ENCODE assay signal across 10 cellular contexts in the genomic region with DNA sequence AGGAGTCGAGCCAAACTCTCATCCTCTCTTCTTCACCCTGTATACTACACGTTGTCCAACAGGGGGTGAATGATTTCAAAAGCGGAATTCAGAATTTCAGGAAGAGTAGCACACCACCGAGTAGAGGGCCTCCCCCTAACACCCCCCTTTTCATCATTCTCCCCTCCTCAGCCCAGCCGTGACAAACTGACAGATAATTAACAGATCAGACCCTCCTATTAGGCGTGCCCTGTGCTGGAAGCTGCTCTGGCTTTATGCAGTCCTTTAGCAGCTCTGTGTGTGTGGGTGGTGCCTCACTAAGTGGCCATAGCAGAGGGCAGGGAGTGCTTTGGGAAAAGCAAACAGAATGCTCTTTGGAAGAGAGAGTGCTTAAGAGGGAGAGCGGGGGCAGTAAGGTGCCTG. TPM values are rescaled to one million over a fixed set of nuclear protein-coding genes. Genes with fewer than 3 reads are reported as not detected.
A peak's percentile ranks its signal among the peaks of the same experiment; 100 is the strongest.
DNase-seq lines count a peak whose midpoint lies in the region; ATAC-seq and TF ChIP-seq lines count a peak whose summit lies in the region.
"Had no signal": no experiment of that assay in that cellular context is flagged by ENCODE, and none has a peak within 500 bp of the region (broad histone marks: within the 10 kb centered on the region; RNA-seq: fewer than 3 reads in every experiment).

No MANE protein-coding gene starts in this region.

- H3K9me3 Mint-ChIP-seq in activated T-helper 2 cell treated with anti-CD3 and anti-CD28 coated beads, Interferon-gamma antibody, Interleukin-2, Interleukin-4, amounts not matched to agents 10 μg/mL and 5 μg/mL and 100 μg/mL, durations not matched to agents 14 hours and 24 hours and 36 hours = no peaks in the 10 kb centered on the region

- TF ChIP-seq CTCF in VCaP (conservative IDR thresholded peaks at IDR 0.05) = peak; percentile 32
- no peak for TF ChIP-seq CTCF in left lung (IDR thresholded peaks at IDR 0.05)
- no peak for TF ChIP-seq CTCF in upper lobe of left lung (IDR thresholded peaks at IDR 0.05)

- H3K27ac ChIP-seq in VCaP (peak overlapping the region; percentile 67), left lung (peak overlapping the region; percentile 56 to 62), upper lobe of left lung (peak overlapping the region in 3 of 4 donors; percentile 43 to 68 (median 61))

- ATAC-seq in Right ventricle myocardium inferior (peak; percentile 58), left lung (peak; percentile 89), upper lobe of left lung (ENCODE audit: low FRiP score in 2 of 2) (peak; percentile 47 to 86)

- peaks cover 34% of the 10 kb centered on the region for H3K36me3 Mint-ChIP-seq in activated T-helper 2 cell treated with anti-CD3 and anti-CD28 coated beads, Interferon-gamma antibody, Interleukin-2, Interleukin-4, amounts not matched to agents 10 μg/mL and 5 μg/mL and 100 μg/mL, durations not matched to agents 14 hours and 24 hours and 36 hours (ENCODE audit: low read depth)

- no peak overlapping the region for H3K4me3 Mint-ChIP-seq in activated T-helper 2 cell treated with anti-CD3 and anti-CD28 coated beads, Interferon-gamma antibody, Interleukin-2, Interleukin-4, amounts not matched to agents 10 μg/mL and 5 μg/mL and 100 μg/mL, durations not matched to agents 14 hours and 24 hours and 36 hours (ENCODE audit: low read depth)

- H3K27ac Mint-ChIP-seq in activated T-helper 2 cell treated with anti-CD3 and anti-CD28 coated beads, Interferon-gamma antibody, Interleukin-2, Interleukin-4, amounts not matched to agents 10 μg/mL and 5 μg/mL and 100 μg/mL, durations not matched to agents 14 hours and 24 hours and 36 hours = no peak overlapping the region

- H3K4me3 ChIP-seq in left lung = no peak overlapping the region
- peak overlapping the region in 1 of 4 donors; percentile 8 for H3K4me3 ChIP-seq in upper lobe of left lung

- H3K4me1 ChIP-seq in left lung (peaks cover 23 to 65% of the 10 kb centered on the region in 2 donors), upper lobe of left lung (peaks cover 38 to 74% (median 60%) of the 10 kb centered on the region in 4 donors)

- no peaks in the 10 kb centered on the region for H3K27me3 ChIP-seq in left lung
- no peaks in the 10 kb centered on the region for H3K27me3 ChIP-seq in upper lobe of left lung

- no peak for TF ChIP-seq EP300 in upper lobe of left lung (IDR thresholded peaks at IDR 0.05)

- WGBS in upper lobe of left lung, 2 donors = 56 to 68% methylated on average over 7 of the region's 7 CpGs

- TF ChIP-seq POLR2A in upper lobe of left lung (IDR thresholded peaks at IDR 0.05) = peak in 1 of 4 donors; percentile 47

- H3K4me1 Mint-ChIP-seq in activated T-helper 2 cell treated with anti-CD3 and anti-CD28 coated beads, Interferon-gamma antibody, Interleukin-2, Interleukin-4, amounts not matched to agents 10 μg/mL and 5 μg/mL and 100 μg/mL, durations not matched to agents 14 hours and 24 hours and 36 hours (ENCODE audit: low read depth) = peaks cover 51% of the 10 kb centered on the region

- H3K9me3 ChIP-seq in left lung = no peaks in the 10 kb centered on the region
- no peaks in the 10 kb centered on the region for H3K9me3 ChIP-seq in upper lobe of left lung

- H3K36me3 ChIP-seq in left lung (no peaks in the 10 kb centered on the region), upper lobe of left lung (no peaks in the 10 kb centered on the region)

- no peak for DNase-seq in Right ventricle myocardium inferior (ENCODE audit: missing footprints)
- DNase-seq in cardiac septum (ENCODE audit: low spot score) = no peak
- DNase-seq in left lung = peak in 1 of 2 donors; percentile 69
- peak in 1 of 2 donors; percentile 79 for DNase-seq in upper lobe of left lung
- no peak for DNase-seq in activated T-helper 2 cell treated with anti-CD3 and anti-CD28 coated beads, Interferon-gamma antibody, Interleukin-2, Interleukin-4, amounts not matched to agents 10 μg/mL and 5 μg/mL and 100 μg/mL, durations not matched to agents 14 hours and 24 hours and 36 hours (ENCODE audit: low spot score)
- DNase-seq in activated CD8-positive, alpha-beta memory T cell treated with anti-CD3 and anti-CD28 coated beads for 24 hours = no peak
- DNase-seq in AG08395 (ENCODE audit: low spot score) = no peak
- DNase-seq: activated effector memory CD4-positive, alpha-beta T cell treated with anti-CD3 and anti-CD28 coated beads, Interleukin-2, amount 50 U/mL, for 16 hours; effector CD8-positive, alpha-beta T cell had no signal

- no peaks in the 10 kb centered on the region for H3K27me3 Mint-ChIP-seq in activated T-helper 2 cell treated with anti-CD3 and anti-CD28 coated beads, Interferon-gamma antibody, Interleukin-2, Interleukin-4, amounts not matched to agents 10 μg/mL and 5 μg/mL and 100 μg/mL, durations not matched to agents 14 hours and 24 hours and 36 hours (ENCODE audit: low read depth)

- intact Hi-C loops in Right ventricle myocardium inferior (cut with DNase I) (no loop called here), cardiac septum (cut with DNase I) (loop anchor here (5.0 to 10.0 kb wide), 2 partner anchors 128 to 426 kb away; no protein-coding TSS in a partner anchor), left lung (cut with DNase I) (no loop called here)
- intact Hi-C loops in activated T-helper 2 cell treated with anti-CD3 and anti-CD28 coated beads, Interferon-gamma antibody, Interleukin-2, Interleukin-4, amounts not matched to agents 10 μg/mL and 5 μg/mL and 100 μg/mL, durations not matched to agents 14 hours and 24 hours and 36 hours (cut with micrococcal nuclease) = loop anchor here (10.0 kb wide), 2 partner anchors 46 to 276 kb away; a partner anchor contains a TSS

RNA-seq across cellular contexts. Expression of a gene that starts 44.3 kb away (rescaled TPM):
- 17.8 TPM for total RNA-seq in Right ventricle myocardium inferior
- 17.7 TPM for total RNA-seq in cardiac septum
- total RNA-seq in left lung = 10 to 100 TPM; 18.9 to 20.8 TPM
- total RNA-seq in upper lobe of left lung = 10 to 100 TPM; 21.2 to 43.0 (median 29.9) TPM
- total RNA-seq in activated T-helper 2 cell treated with anti-CD3 and anti-CD28 coated beads, Interferon-gamma antibody, Interleukin-2, Interleukin-4, amounts not matched to agents 10 μg/mL and 5 μg/mL and 100 μg/mL, durations not matched to agents 14 hours and 24 hours and 36 hours = 23.1 and 25.1 TPM in 2 replicates

RNA-seq across cellular contexts. Expression of a gene that starts 46.7 kb away (rescaled TPM):
- total RNA-seq in Right ventricle myocardium inferior (24.0 TPM), cardiac septum (22.8 TPM), left lung (10 to 100 TPM; 37.6 to 38.5 TPM), upper lobe of left lung (10 to 100 TPM; 15.8 to 37.2 (median 22.9) TPM)
- total RNA-seq in activated T-helper 2 cell treated with anti-CD3 and anti-CD28 coated beads, Interferon-gamma antibody, Interleukin-2, Interleukin-4, amounts not matched to agents 10 μg/mL and 5 μg/mL and 100 μg/mL, durations not matched to agents 14 hours and 24 hours and 36 hours = 52.9 and 53.8 TPM in 2 replicates

Comparison
In these comparisons a context has a peak if more than half of its experiments do, and no peak if none do; other contexts are left out.
1. intact Hi-C loops: an anchor here in cardiac septum (5.0 to 10.0 kb wide) and activated T-helper 2 cell treated with anti-CD3 and anti-CD28 coated beads, Interferon-gamma antibody, Interleukin-2, Interleukin-4, amounts not matched to agents 10 μg/mL and 5 μg/mL and 100 μg/mL, durations not matched to agents 14 hours and 24 hours and 36 hours (10.0 kb wide); none called in Right ventricle myocardium inferior and left lung.